ENCODE assay signal across 16 cellular contexts in genomic region chr1:236398538-236398937, GRCh38. TPM values are rescaled to one million over a fixed set of nuclear protein-coding genes. Genes with fewer than 3 reads are reported as not detected.
DNase-seq lines count a peak whose midpoint lies in the region; ATAC-seq, FAIRE-seq and TF ChIP-seq lines count a peak whose summit lies in the region.
"Had no signal": no experiment of that assay in that cellular context is flagged by ENCODE, and none has a peak within 500 bp of the region (broad histone marks: within the 10 kb centered on the region; RNA-seq: fewer than 3 reads in every experiment).

No MANE protein-coding gene starts in this region.

- no peaks in the 10 kb centered on the region for H3K36me3 ChIP-seq in CD8-positive, alpha-beta memory T cell (ENCODE audit: insufficient read depth, low read length)
- H3K36me3 ChIP-seq in small intestine (ENCODE audit: control insufficient read depth in 2 of 2, insufficient read depth in 2 of 2, low read length in 2 of 2) = no peaks in the 10 kb centered on the region
- H3K36me3 ChIP-seq: HAP-1 had no signal

- no peak for ATAC-seq in left lobe of liver

- peaks cover 17% of the 10 kb centered on the region for H3K4me1 ChIP-seq in CD8-positive, alpha-beta memory T cell (ENCODE audit: insufficient read depth, low read length)
- H3K4me1 ChIP-seq in small intestine (ENCODE audit: control insufficient read depth in 2 of 2, insufficient read depth in 1 of 2, low read depth in 1 of 2, low read length in 1 of 2) = no peaks in the 10 kb centered on the region

- 35 to 63% (median 52%) methylated on average over 10 of the region's 10 CpGs for WGBS in small intestine, 3 donors

- no peak for FAIRE-seq in small intestine (lab: Jason Lieb, UNC)

- TF ChIP-seq CTCF in VCaP (conservative IDR thresholded peaks at IDR 0.05) (no peak), GM13976 (IDR thresholded peaks at IDR 0.05; ENCODE audit: borderline replicate concordance, control extremely low read depth, extremely low read depth, insufficient read depth, missing control alignments) (no peak)

- in situ Hi-C loops in GM13976 (cut with MboI; ENCODE audit: low sequenced_read_pairs, unreplicated experiment) = no loop called here

- peak overlapping the region in 7 of 8 donors; percentile 13 to 78 (median 55) for H3K27ac Mint-ChIP-seq in CD8-positive, alpha-beta memory T cell
- no peak overlapping the region for H3K27ac Mint-ChIP-seq in T-helper 2 cell treated with Interferon-gamma antibody and Interleukin-4, amounts not matched to agents 5 μg/mL and 100 μg/mL, for 36 hours

- CTCF ChIA-PET in CD8-positive, alpha-beta memory T cell (lab: Charles Lee) = interaction anchor here (1.4 to 2.1 kb wide), 2 partner anchors 17 to 54 kb away, joined by 3 to 4 read pairs; no protein-coding TSS in a partner anchor

- peak overlapping the region in 3 of 7 donors; percentile 8 to 77 (median 46) for H3K4me3 Mint-ChIP-seq in CD8-positive, alpha-beta memory T cell
- H3K4me3 Mint-ChIP-seq in T-helper 2 cell treated with Interferon-gamma antibody and Interleukin-4, amounts not matched to agents 5 μg/mL and 100 μg/mL, for 36 hours = no peak overlapping the region

- H3K9me3 ChIP-seq in CD8-positive, alpha-beta memory T cell (ENCODE audit: low read length) = no peaks in the 10 kb centered on the region
- no peaks in the 10 kb centered on the region for H3K9me3 ChIP-seq in small intestine (ENCODE audit: control insufficient read depth, low read depth)
- H3K9me3 ChIP-seq: HAP-1 had no signal

- H3K27me3 ChIP-seq in CD8-positive, alpha-beta memory T cell (ENCODE audit: insufficient read depth, low read length, poor library complexity, severe bottlenecking) = no peaks in the 10 kb centered on the region
- H3K27me3 ChIP-seq in small intestine (ENCODE audit: control insufficient read depth in 2 of 2, insufficient read depth in 2 of 2, low read length in 2 of 2) = no peaks in the 10 kb centered on the region

- peaks cover 0 to 12% of the 10 kb centered on the region in 2 donors for H3K27me3 Mint-ChIP-seq in CD8-positive, alpha-beta memory T cell
- H3K27me3 Mint-ChIP-seq in T-helper 2 cell treated with Interferon-gamma antibody and Interleukin-4, amounts not matched to agents 5 μg/mL and 100 μg/mL, for 36 hours (ENCODE audit: low read depth) = peaks cover 4% of the 10 kb centered on the region

- peaks cover 0 to 8% (median 0%) of the 10 kb centered on the region in 3 donors for H3K36me3 Mint-ChIP-seq in CD8-positive, alpha-beta memory T cell
- H3K36me3 Mint-ChIP-seq in T-helper 2 cell treated with Interferon-gamma antibody and Interleukin-4, amounts not matched to agents 5 μg/mL and 100 μg/mL, for 36 hours (ENCODE audit: low read depth) = peaks cover 9% of the 10 kb centered on the region

- H3K4me3 ChIP-seq in CD8-positive, alpha-beta memory T cell (ENCODE audit: low read length) = no peak overlapping the region
- no peak overlapping the region for H3K4me3 ChIP-seq in small intestine (ENCODE audit: low read depth in 1 of 2, low read length in 2 of 2)
- H3K4me3 ChIP-seq: HAP-1 had no signal

- POLR2A ChIA-PET in CD8-positive, alpha-beta memory T cell (lab: Charles Lee) = no interaction called here

- peaks cover 43 to 58% (median 52%) of the 10 kb centered on the region in 3 donors for H3K4me1 Mint-ChIP-seq in CD8-positive, alpha-beta memory T cell
- peaks cover 35% of the 10 kb centered on the region for H3K4me1 Mint-ChIP-seq in T-helper 2 cell treated with Interferon-gamma antibody and Interleukin-4, amounts not matched to agents 5 μg/mL and 100 μg/mL, for 36 hours (ENCODE audit: low read depth)

- no peak overlapping the region for H3K27ac ChIP-seq in CD8-positive, alpha-beta memory T cell (ENCODE audit: low read depth, low read length)
- H3K27ac ChIP-seq in VCaP = peak overlapping the region; percentile 87
- no peak overlapping the region for H3K27ac ChIP-seq in small intestine (ENCODE audit: low read depth in 1 of 2, low read length in 1 of 2)

- no peaks in the 10 kb centered on the region for H3K9me3 Mint-ChIP-seq in CD8-positive, alpha-beta memory T cell
- H3K9me3 Mint-ChIP-seq in T-helper 2 cell treated with Interferon-gamma antibody and Interleukin-4, amounts not matched to agents 5 μg/mL and 100 μg/mL, for 36 hours = no peaks in the 10 kb centered on the region

- no peak for DNase-seq in CD8-positive, alpha-beta memory T cell
- DNase-seq in left lobe of liver (ENCODE audit: low spot score) (peak; percentile 21), small intestine (peak; percentile 26), NCI-H774 (lab: John Stamatoyannopoulos, UW) (no peak), GM13976 (ENCODE audit: low spot score) (no peak)
- no peak for DNase-seq in T-helper 2 cell treated with Interferon-gamma antibody and Interleukin-4, amounts not matched to agents 5 μg/mL and 100 μg/mL, for 36 hours (ENCODE audit: low spot score)
- DNase-seq: ACHN; CD4-positive, alpha-beta memory T cell; Kasumi-1; NCI-H1105 treated with DMSO at 0.1 percent for 48 hours; NCI-H1930; NCI-H2171 treated with DMSO at 0.1 percent for 48 hours; NCI-H510A; SHP77 treated with DMSO at 0.1 percent for 48 hours had no signal

RNA-seq across cellular contexts. Expression of gene EDARADD, which starts 4.5 kb away (rescaled TPM):
- 10 to 100 TPM; 23.3 to 24.6 TPM for total RNA-seq in CD8-positive, alpha-beta memory T cell
- polyA plus RNA-seq in CD8-positive, alpha-beta memory T cell = 16.2 TPM
- 0.20 TPM for total RNA-seq in left lobe of liver
- under 1 TPM in 1 of 3 donors, not detected in 2; 0.13 TPM for polyA plus RNA-seq in small intestine

Comparison
In these comparisons a context has a peak if more than half of its experiments do, and no peak if none do; other contexts are left out.
1. DNase-seq: peak in left lobe of liver (single experiment) and small intestine (single experiment); none in CD8-positive, alpha-beta memory T cell (0 of 5), NCI-H774 (single experiment), GM13976 (single experiment) and T-helper 2 cell treated with Interferon-gamma antibody and Interleukin-4, amounts not matched to agents 5 μg/mL and 100 μg/mL, for 36 hours (single experiment).
2. RNA of gene EDARADD, which starts 4.5 kb away (total RNA-seq): 23.3 to 24.6 TPM in CD8-positive, alpha-beta memory T cell; 0.20 TPM in left lobe of liver (single experiment); every median in the first group is over 10 times any median in the second.